In genomic region chr14:24840204-24840893, GRCh38 we compare ENCODE assay signal across 1 cellular context.
TF ChIP-seq lines count a peak whose summit lies in the region.

No MANE protein-coding gene starts in this region.

TF ChIP-seq in HepG2, 621 proteins besides CTCF, POLR2A, EP300 and RAD21 (continued from another document):
- TF ChIP-seq ATF4 (CRISPR knock-in tag; IDR thresholded peaks at IDR 0.05) (0 out of 4 replicates have a peak, but pooled peaks of 1 of the 2 experiments have one; percentile 12), NFIB (CRISPR knock-in tag; IDR thresholded peaks at IDR 0.05; ENCODE audit: borderline replicate concordance) (no peak), IRF2 (CRISPR knock-in tag; IDR thresholded peaks at IDR 0.05) (peak; percentile 20), TSC22D2 (CRISPR knock-in tag; IDR thresholded peaks at IDR 0.05; ENCODE audit: borderline replicate concordance) (peak; percentile 73), JARID2 (CRISPR knock-in tag; IDR thresholded peaks at IDR 0.05; ENCODE audit: insufficient replicate concordance) (peak; percentile 73), SALL1 (CRISPR knock-in tag; IDR thresholded peaks at IDR 0.05) (0 out of 2 replicates have a peak, but pooled peaks have one; percentile 60), TEF (CRISPR knock-in tag; IDR thresholded peaks at IDR 0.05) (no peak), TBL1XR1 (IDR thresholded peaks at IDR 0.05; ENCODE audit: borderline replicate concordance, low read length, partially characterized antibody) (no peak), TCF7 (IDR thresholded peaks at IDR 0.05; ENCODE audit: low read depth) (no peak), HNF1A (IDR thresholded peaks at IDR 0.05; ENCODE audit: low read depth) (no peak), HNF1A (CRISPR knock-in tag; IDR thresholded peaks at IDR 0.05; ENCODE audit: borderline replicate concordance) (no peak), SNRNP70 (IDR thresholded peaks at IDR 0.05; ENCODE audit: low read depth, low read length) (no peak), HNF1B (CRISPR knock-in tag; IDR thresholded peaks at IDR 0.05) (0 out of 2 replicates have a peak, but pooled peaks have one; percentile 37), ZNF530 (CRISPR knock-in tag; IDR thresholded peaks at IDR 0.05; ENCODE audit: low read depth) (no peak), FOSL1 (CRISPR knock-in tag; IDR thresholded peaks at IDR 0.05; ENCODE audit: borderline replicate concordance) (no peak), ZBTB33 (CRISPR knock-in tag; IDR thresholded peaks at IDR 0.05) (peak; percentile 22; the same call in 1 of the 2 replicates), ZNF577 (CRISPR knock-in tag; IDR thresholded peaks at IDR 0.05; ENCODE audit: borderline replicate concordance, low read depth) (no peak), SMAD3 (CRISPR knock-in tag; IDR thresholded peaks at IDR 0.05) (0 out of 2 replicates have a peak, but pooled peaks have one; percentile 55), NKX3-1 (CRISPR knock-in tag; IDR thresholded peaks at IDR 0.05) (0 out of 2 replicates have a peak, but pooled peaks have one; percentile 36), SMYD3 (CRISPR knock-in tag; IDR thresholded peaks at IDR 0.05) (peak; percentile 81; the same call in 1 of the 2 replicates), ZBTB25 (CRISPR knock-in tag; IDR thresholded peaks at IDR 0.05) (peak; percentile 83), DDIT3 (CRISPR knock-in tag; IDR thresholded peaks at IDR 0.05) (no peak), PAXIP1 (CRISPR knock-in tag; conservative IDR thresholded peaks at IDR 0.05) (no peak), ARHGAP35 (CRISPR knock-in tag; IDR thresholded peaks at IDR 0.05; ENCODE audit: borderline replicate concordance) (peak; percentile 41; the same call in 1 of the 2 replicates), FOSL2 (CRISPR knock-in tag; IDR thresholded peaks at IDR 0.05) (peak; percentile 34; the same call in 1 of the 2 replicates), KAT7 (CRISPR knock-in tag; IDR thresholded peaks at IDR 0.05; ENCODE audit: borderline replicate concordance) (peak; percentile 97), SOX13 (IDR thresholded peaks at IDR 0.05) (no peak), SOX13 (CRISPR knock-in tag; conservative IDR thresholded peaks at IDR 0.05 in 1 of 2, IDR thresholded peaks at IDR 0.05 in 1 of 2) (peak in 1 of 2 experiments; percentile 64; a peak in 2 of 4 replicates), NAIF1 (CRISPR knock-in tag; IDR thresholded peaks at IDR 0.05; ENCODE audit: borderline replicate concordance) (peak; percentile 71; the same call in 1 of the 2 replicates), ZNF331 (CRISPR knock-in tag; IDR thresholded peaks at IDR 0.05) (0 out of 2 replicates have a peak, but pooled peaks have one; percentile 56), CAMTA2 (CRISPR knock-in tag; IDR thresholded peaks at IDR 0.05; ENCODE audit: borderline replicate concordance) (no peak), ZNF3 (CRISPR knock-in tag; IDR thresholded peaks at IDR 0.05) (no peak), ZSCAN29 (CRISPR knock-in tag; conservative IDR thresholded peaks at IDR 0.05) (0 out of 2 replicates have a peak, but pooled peaks have one; percentile 8), PBX2 (CRISPR knock-in tag; IDR thresholded peaks at IDR 0.05) (0 out of 2 replicates have a peak, but pooled peaks have one; percentile 23), ZNF44 (CRISPR knock-in tag; IDR thresholded peaks at IDR 0.05) (no peak), ZNF136 (CRISPR knock-in tag; IDR thresholded peaks at IDR 0.05; ENCODE audit: low read depth) (no peak), MEIS2 (CRISPR knock-in tag; IDR thresholded peaks at IDR 0.05) (peak; percentile 60; the same call in 1 of the 2 replicates), THYN1 (CRISPR knock-in tag; IDR thresholded peaks at IDR 0.05; ENCODE audit: borderline replicate concordance, low read depth) (peak; percentile 98; the same call in 1 of the 2 replicates)
